In genomic region chr13:30735025-30735967, GRCh38 we compare ENCODE assay signal across 8 cellular contexts. TPM values are rescaled to one million over a fixed set of nuclear protein-coding genes. Genes with fewer than 3 reads are reported as not detected.
DNase-seq lines count a peak whose midpoint lies in the region; ATAC-seq and TF ChIP-seq lines count a peak whose summit lies in the region.

Gene ALOX5AP (plus strand): TSS chr13:30735543. CDS start chr13:30735606, 63 bp downstream.

- H3K4me3 ChIP-seq in mucosa of descending colon = no peak within 1 kb of the TSS

- ATAC-seq in GM21529 (IDR thresholded peaks at IDR 0.05; ENCODE audit: unreplicated experiment) (peak; percentile 76), mucosa of descending colon (peak; percentile 67)

- intact Hi-C loops in mucosa of descending colon (cut with DNase I, micrococcal nuclease) = no loop called here

- no peaks in the 10 kb centered on the region for H3K9me3 ChIP-seq in mucosa of descending colon

- H3K36me3 ChIP-seq in mucosa of descending colon (ENCODE audit: low read depth) = no peaks in the 10 kb centered on the region

- TF ChIP-seq CTCF in GM13977 (IDR thresholded peaks at IDR 0.05; ENCODE audit: extremely low read depth, insufficient read depth, missing control alignments) = no peak
- no peak for TF ChIP-seq CTCF in mucosa of descending colon (IDR thresholded peaks at IDR 0.05)

- in situ Hi-C loops in GM13977 (cut with MboI; ENCODE audit: low pct_unique_long_range_greater_than_20kb, low sequenced_read_pairs, unreplicated experiment) = no loop called here

- no peaks in the 10 kb centered on the region for H3K4me1 ChIP-seq in mucosa of descending colon (ENCODE audit: low read depth)

- peak; percentile 58 for DNase-seq in GM13977 (ENCODE audit: low spot score)
- DNase-seq in KG1 (lab: John Stamatoyannopoulos, UW) = peak; percentile 69
- DNase-seq in activated naive CD4-positive, alpha-beta T cell treated with Interleukin-2 at 50 U/mL for 16 hours = peak; percentile 21
- DNase-seq in mucosa of descending colon = peak in 1 of 3 donors; percentile 29
- no peak for DNase-seq in HuH-7.5 (ENCODE audit: low spot score)
- DNase-seq in NCI-H1105 treated with DMSO at 0.1 percent for 48 hours (lab: John Stamatoyannopoulos, UW) = no peak
- no peak for DNase-seq in NCI-H2081 (lab: John Stamatoyannopoulos, UW)

RNA-seq across cellular contexts. Expression of gene ALOX5AP, which starts in this region (rescaled TPM):
- 10 to 100 TPM in 2 of 3 donors, 1 to 10 TPM in 1; 5.1 to 13.8 (median 11.8) TPM for total RNA-seq in mucosa of descending colon

Comparison
In these comparisons a context has a peak if more than half of its experiments do, and no peak if none do; other contexts are left out.
1. DNase-seq: peak in GM13977 (single experiment), KG1 (single experiment) and activated naive CD4-positive, alpha-beta T cell treated with Interleukin-2 at 50 U/mL for 16 hours (single experiment); none in HuH-7.5 (single experiment), NCI-H1105 treated with DMSO at 0.1 percent for 48 hours (single experiment) and NCI-H2081 (0 of 2).